22 cellular contexts compared by ENCODE assay signal in the genomic region with DNA sequence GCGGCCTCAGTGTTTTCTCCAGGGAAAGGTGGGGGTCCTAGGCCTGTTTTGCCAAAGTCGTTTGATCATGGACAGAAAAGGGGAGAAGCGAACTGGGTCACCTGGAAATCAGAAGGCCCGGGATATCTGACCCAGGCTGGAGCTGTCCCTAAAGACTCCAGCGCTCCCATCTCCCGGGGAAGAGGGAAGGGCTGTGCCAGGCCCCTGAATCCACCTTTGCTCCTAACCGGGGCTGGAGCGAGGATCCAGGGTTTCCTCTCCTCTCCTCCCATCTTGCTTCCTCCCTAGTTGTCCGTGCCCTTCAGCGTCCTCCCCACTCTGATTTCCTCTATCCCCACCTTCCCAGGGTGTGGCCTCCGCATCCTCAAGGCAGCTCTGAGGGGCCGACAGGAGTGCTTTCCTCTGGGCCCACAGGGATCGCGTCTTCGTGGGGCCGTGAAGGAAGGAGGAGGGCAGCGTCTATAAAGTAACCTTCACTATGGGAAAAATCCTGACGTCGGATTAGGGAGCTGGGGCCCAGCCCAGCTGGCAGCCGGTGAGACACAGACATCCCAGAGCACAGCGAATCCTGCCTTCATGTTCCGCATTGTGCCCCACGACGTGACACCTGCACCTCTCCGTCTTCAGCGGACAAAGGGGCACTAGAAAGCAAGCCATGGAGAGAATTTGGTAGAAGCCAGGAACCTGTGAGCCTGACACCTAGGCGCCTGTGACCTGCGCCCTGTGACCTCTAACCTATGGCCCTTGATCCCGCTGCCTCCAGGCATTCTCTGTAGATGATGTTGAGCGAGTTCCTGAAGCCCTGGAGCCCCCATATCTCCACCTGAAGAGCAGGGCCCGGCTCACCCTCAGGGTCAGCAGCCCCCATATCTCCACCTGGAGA.
"Had no signal": no experiment of that assay in that cellular context is flagged by ENCODE, and none has a peak within 500 bp of the region (broad histone marks: within the 10 kb centered on the region; RNA-seq: fewer than 3 reads in every experiment).

No MANE protein-coding gene starts in this region.

- H3K9me3 ChIP-seq: esophagus muscularis mucosa, gastrocnemius medialis, mucosa of descending colon, right lobe of liver, tibial artery, upper lobe of left lung, vagina had no signal

- DNase-seq: cortex of kidney; dorsolateral prefrontal cortex; effector memory CD4-positive, alpha-beta T cell; gastrocnemius medialis; heart right ventricle; hypothalamus; islet precursor cell; mucosa of descending colon; naive thymus-derived CD8-positive, alpha-beta T cell; occipital lobe; spleen; stimulated activated CD4-positive, alpha-beta T cell treated with anti-CD3 and anti-CD28 coated beads, Interleukin-15, amount 100 ng/mL, for 24 hours; stimulated activated CD4-positive, alpha-beta T cell treated with anti-CD3 and anti-CD28 coated beads, Interleukin-1b, Interleukin-23, amount 100 ng/mL, for 48 hours; stimulated activated CD4-positive, alpha-beta T cell treated with anti-CD3 and anti-CD28 coated beads, Interleukin-4, amount 100 ng/mL, for 24 hours had no signal

- ATAC-seq: gastrocnemius medialis; heart right ventricle; left lobe of liver; mucosa of descending colon; naive thymus-derived CD8-positive, alpha-beta T cell; right lobe of liver; stimulated activated memory B cell treated with anti-CD40 and anti-IgM and Interleukin-4, amounts not matched to agents 10 μg/mL and 1 μg/mL and 100 μg/mL, for 72 hours had no signal

- H3K4me1 ChIP-seq: esophagus muscularis mucosa, gastrocnemius medialis, heart right ventricle, right lobe of liver, spleen, tibial artery, upper lobe of left lung, vagina had no signal

- H3K4me3 ChIP-seq: dorsolateral prefrontal cortex, esophagus muscularis mucosa, gastrocnemius medialis, heart right ventricle, mucosa of descending colon, right lobe of liver, spleen, tibial artery, upper lobe of left lung, vagina had no signal

- H3K36me3 ChIP-seq: esophagus muscularis mucosa, gastrocnemius medialis, heart right ventricle, right lobe of liver, spleen, tibial artery, upper lobe of left lung, vagina had no signal

- H3K27me3 ChIP-seq: gastrocnemius medialis, right lobe of liver, vagina had no signal

- H3K27ac ChIP-seq: dorsolateral prefrontal cortex, epithelial cell of prostate, esophagus muscularis mucosa, gastrocnemius medialis, heart right ventricle, right lobe of liver, spleen, tibial artery, upper lobe of left lung, vagina had no signal
